ENCODE assay signal across 17 cellular contexts in genomic region chr18:48171490-48172188, GRCh38.
A peak's percentile ranks its signal among the peaks of the same experiment; 100 is the strongest.
DNase-seq lines count a peak whose midpoint lies in the region; ATAC-seq and TF ChIP-seq lines count a peak whose summit lies in the region.
"Had no signal": no experiment of that assay in that cellular context is flagged by ENCODE, and none has a peak within 500 bp of the region (broad histone marks: within the 10 kb centered on the region; RNA-seq: fewer than 3 reads in every experiment).

No MANE protein-coding gene starts in this region.

- H3K27me3 Mint-ChIP-seq in activated T-cell treated with anti-CD3 and anti-CD28 coated beads, Interleukin-2, amount 50 U/mL, for 72 hours (ENCODE audit: low read depth): peaks cover 10% of the 10 kb centered on the region
- no peaks in the 10 kb centered on the region for H3K27me3 Mint-ChIP-seq in nephron (ENCODE audit: low read depth)

- no peaks in the 10 kb centered on the region for H3K9me2 ChIP-seq in GM23248 (ENCODE audit: insufficient read depth)

- H3K4me1 ChIP-seq in GM23248 (ENCODE audit: insufficient read depth): no peaks in the 10 kb centered on the region

- H4K20me1 ChIP-seq in GM23248 (ENCODE audit: insufficient read depth): no peaks in the 10 kb centered on the region

- DNase-seq in activated T-cell treated with anti-CD3 and anti-CD28 coated beads, Interleukin-2, amount 50 U/mL, for 72 hours: no peak
- DNase-seq in activated T-cell treated with anti-CD3 and anti-CD28 coated beads, Interleukin-2, amount 50 U/mL, for 1 hour: no peak
- no peak for DNase-seq in stimulated activated effector memory CD8-positive, alpha-beta T cell treated with anti-CD3 and anti-CD28 coated beads, Interleukin-12 subunit alpha, Interleukin-12 subunit beta, amount 100 ng/mL, for 72 hours (ENCODE audit: low spot score in 2 of 2)
- DNase-seq in GM23248 (no peak), T-helper 2 cell (no peak)
- DNase-seq: ACHN; Calu3; CD4-positive, alpha-beta T cell; DMS 273 treated with DMSO at 0.1 percent for 48 hours; H7 had no signal

- no peaks in the 10 kb centered on the region for H3K36me3 Mint-ChIP-seq in activated T-cell treated with anti-CD3 and anti-CD28 coated beads, Interleukin-2, amount 50 U/mL, for 72 hours (ENCODE audit: insufficient read depth in 2 of 2)
- no peaks in the 10 kb centered on the region for H3K36me3 Mint-ChIP-seq in nephron (ENCODE audit: low read depth)
- H3K36me3 Mint-ChIP-seq in stimulated activated effector memory CD8-positive, alpha-beta T cell treated with anti-CD3 and anti-CD28 coated beads, Interleukin-12 subunit alpha, Interleukin-12 subunit beta, amount 100 ng/mL, for 72 hours: no peaks in the 10 kb centered on the region

- no peak overlapping the region for H3K4me3 Mint-ChIP-seq in activated T-cell treated with anti-CD3 and anti-CD28 coated beads, Interleukin-2, amount 50 U/mL, for 72 hours
- no peak overlapping the region for H3K4me3 Mint-ChIP-seq in nephron
- no peak overlapping the region for H3K4me3 Mint-ChIP-seq in stimulated activated effector memory CD8-positive, alpha-beta T cell treated with anti-CD3 and anti-CD28 coated beads, Interleukin-12 subunit alpha, Interleukin-12 subunit beta, amount 100 ng/mL, for 72 hours
- H3K4me3 Mint-ChIP-seq: B cell; CD4-positive, alpha-beta T cell; GM23338 had no signal

- H3K9ac ChIP-seq in GM23248: no peak overlapping the region

- no peak overlapping the region for H3K4me2 ChIP-seq in GM23248 (ENCODE audit: unreplicated experiment)
- H3K4me2 ChIP-seq: GM23338 had no signal

- H3K79me2 ChIP-seq in GM23248 (ENCODE audit: insufficient read depth): no peaks in the 10 kb centered on the region

- H3K27me3 ChIP-seq in GM23248 (replicated peaks; ENCODE audit: insufficient read depth): peaks cover 5% of the 10 kb centered on the region; the same call in 1 of the 2 replicates

- no peak overlapping the region for H3K27ac Mint-ChIP-seq in activated T-cell treated with anti-CD3 and anti-CD28 coated beads, Interleukin-2, amount 50 U/mL, for 72 hours
- peak overlapping the region; percentile 16 to 36 (median 23) for H3K27ac Mint-ChIP-seq in nephron
- no peak overlapping the region for H3K27ac Mint-ChIP-seq in stimulated activated effector memory CD8-positive, alpha-beta T cell treated with anti-CD3 and anti-CD28 coated beads, Interleukin-12 subunit alpha, Interleukin-12 subunit beta, amount 100 ng/mL, for 72 hours
- H3K27ac Mint-ChIP-seq: B cell; CD4-positive, alpha-beta T cell; GM23338 had no signal

- no peak overlapping the region for H3K4me3 ChIP-seq in GM23248
- H3K4me3 ChIP-seq: GM12878, GM23338 had no signal

- no peak for TF ChIP-seq CTCF in nephron (IDR thresholded peaks at IDR 0.05; ENCODE audit: unreplicated experiment in 3 of 3)

- H3K27ac ChIP-seq in GM23248: no peak overlapping the region

- H3K36me3 ChIP-seq in GM23248 (ENCODE audit: low read depth): no peaks in the 10 kb centered on the region

- no peaks in the 10 kb centered on the region for H3F3A ChIP-seq in GM23248 (ENCODE audit: insufficient read depth)

- in situ Hi-C loops in GM23248 (cut with MboI): no loop called here

- ATAC-seq in activated T-cell treated with anti-CD3 and anti-CD28 coated beads, Interleukin-2, amount 50 U/mL, for 72 hours (replicated peaks in 1 of 2): peak; percentile 64 to 71
- ATAC-seq in HG02852 (IDR thresholded peaks at IDR 0.05; ENCODE audit: unreplicated experiment) (peak; percentile 55), GM18511 (IDR thresholded peaks at IDR 0.05; ENCODE audit: unreplicated experiment) (no peak)
- peak; percentile 19 for ATAC-seq in stimulated activated effector memory CD8-positive, alpha-beta T cell treated with anti-CD3 and anti-CD28 coated beads, Interleukin-12 subunit alpha, Interleukin-12 subunit beta, amount 100 ng/mL, for 72 hours
- ATAC-seq: GM12878, HepG2 had no signal

- H2AFZ ChIP-seq in GM23248: no peak overlapping the region
- H2AFZ ChIP-seq: GM23338 had no signal

- 75 to 81% methylated on average over 6 of the region's 6 CpGs for WGBS in GM23248 (ENCODE audit: low coverage in 1 of 2, low lambda C conversion rate in 2 of 2, missing lambda C conversion rate in 2 of 2), 2 experiments

- peaks cover 12% of the 10 kb centered on the region for H3K4me1 Mint-ChIP-seq in activated T-cell treated with anti-CD3 and anti-CD28 coated beads, Interleukin-2, amount 50 U/mL, for 72 hours (ENCODE audit: low read depth)
- H3K4me1 Mint-ChIP-seq in nephron: peaks cover 32% of the 10 kb centered on the region
- peaks cover 6% of the 10 kb centered on the region for H3K4me1 Mint-ChIP-seq in stimulated activated effector memory CD8-positive, alpha-beta T cell treated with anti-CD3 and anti-CD28 coated beads, Interleukin-12 subunit alpha, Interleukin-12 subunit beta, amount 100 ng/mL, for 72 hours
- H3K4me1 Mint-ChIP-seq: B cell, GM23338 had no signal

- no peaks in the 10 kb centered on the region for H3K9me3 Mint-ChIP-seq in activated T-cell treated with anti-CD3 and anti-CD28 coated beads, Interleukin-2, amount 50 U/mL, for 72 hours
- H3K9me3 Mint-ChIP-seq in nephron: no peaks in the 10 kb centered on the region
- H3K9me3 Mint-ChIP-seq in stimulated activated effector memory CD8-positive, alpha-beta T cell treated with anti-CD3 and anti-CD28 coated beads, Interleukin-12 subunit alpha, Interleukin-12 subunit beta, amount 100 ng/mL, for 72 hours: no peaks in the 10 kb centered on the region
- H3K9me3 Mint-ChIP-seq: CD4-positive, alpha-beta T cell; GM23338 had no signal

- H3K9me3 ChIP-seq in GM23248 (ENCODE audit: low read depth): no peaks in the 10 kb centered on the region

Comparison
In these comparisons a context has a peak if more than half of its experiments do, and no peak if none do; other contexts are left out.
1. H3K27ac Mint-ChIP-seq: peak in nephron (3 of 3); none in activated T-cell treated with anti-CD3 and anti-CD28 coated beads, Interleukin-2, amount 50 U/mL, for 72 hours (single experiment) and stimulated activated effector memory CD8-positive, alpha-beta T cell treated with anti-CD3 and anti-CD28 coated beads, Interleukin-12 subunit alpha, Interleukin-12 subunit beta, amount 100 ng/mL, for 72 hours (single experiment).